Comparison of ENCODE assay signal across 18 cellular contexts in genomic region chr13:113129480-113129879, GRCh38. TPM values are rescaled to one million over a fixed set of nuclear protein-coding genes. Genes with fewer than 3 reads are reported as not detected.
DNase-seq lines count a peak whose midpoint lies in the region; ATAC-seq and TF ChIP-seq lines count a peak whose summit lies in the region.
"Had no signal": no experiment of that assay in that cellular context is flagged by ENCODE, and none has a peak within 500 bp of the region (broad histone marks: within the 10 kb centered on the region; RNA-seq: fewer than 3 reads in every experiment).

No MANE protein-coding gene starts in this region.

- peaks cover 0 to 10% (median 5%) of the 10 kb centered on the region in 9 donors for H3K4me1 ChIP-seq in heart right ventricle
- H3K4me1 ChIP-seq in neuronal stem cell (ENCODE audit: control insufficient read depth in 2 of 2, insufficient read depth in 1 of 2, low read depth in 1 of 2, low read length in 2 of 2), result no peaks in the 10 kb centered on the region
- H3K4me1 ChIP-seq: A549 had no signal

- peak overlapping the region in 8 of 10 donors; percentile 30 to 52 (median 44) for H3K4me3 ChIP-seq in heart right ventricle
- H3K4me3 ChIP-seq in neuronal stem cell (ENCODE audit: low read length in 2 of 2), result no peak overlapping the region
- H3K4me3 ChIP-seq: A549, neural progenitor cell had no signal

- H3K23ac ChIP-seq in neuronal stem cell (ENCODE audit: low read depth, low read length, poor library complexity), result no peak overlapping the region

- H3K27me3 Mint-ChIP-seq in activated naive CD8-positive, alpha-beta T cell, result peaks cover 7% of the 10 kb centered on the region
- peaks cover 37% of the 10 kb centered on the region for H3K27me3 Mint-ChIP-seq in activated naive CD8-positive, alpha-beta T cell treated with anti-CD3 and anti-CD28 coated beads for 36 hours

- H3K4me2 ChIP-seq in neuronal stem cell (ENCODE audit: insufficient read depth, low read length, poor library complexity, severe bottlenecking), result no peak overlapping the region
- H3K4me2 ChIP-seq: A549, KMS-11, neural progenitor cell had no signal

- no peaks in the 10 kb centered on the region for H3K36me3 Mint-ChIP-seq in activated naive CD8-positive, alpha-beta T cell
- peaks cover 1% of the 10 kb centered on the region for H3K36me3 Mint-ChIP-seq in activated naive CD8-positive, alpha-beta T cell treated with anti-CD3 and anti-CD28 coated beads for 36 hours
- H3K36me3 Mint-ChIP-seq: CD4-positive, CD25-positive, alpha-beta regulatory T cell; memory B cell; neural progenitor cell had no signal

- no peak overlapping the region for H3K9ac ChIP-seq in neuronal stem cell (ENCODE audit: low read depth, low read length, poor library complexity)
- H3K9ac ChIP-seq: KMS-11, neural progenitor cell had no signal

- DNase-seq in activated naive CD8-positive, alpha-beta T cell treated with anti-CD3 and anti-CD28 coated beads for 36 hours, result no peak
- DNase-seq in heart right ventricle (no peak), neuronal stem cell (ENCODE audit: low spot score) (no peak), LoVo (ENCODE audit: low spot score) (no peak), AG08396 (ENCODE audit: low spot score) (no peak)
- DNase-seq: NCI-H1417 treated with DMSO at 0.1 percent for 48 hours, NCI-H2227 treated with DMSO at 0.1 percent for 48 hours had no signal

- peak overlapping the region; percentile 36 for H3K4me3 Mint-ChIP-seq in activated naive CD8-positive, alpha-beta T cell
- no peak overlapping the region for H3K4me3 Mint-ChIP-seq in activated naive CD8-positive, alpha-beta T cell treated with anti-CD3 and anti-CD28 coated beads for 36 hours
- H3K4me3 Mint-ChIP-seq: memory B cell, neural progenitor cell had no signal

- H3K27ac ChIP-seq in heart right ventricle, result no peak overlapping the region
- no peak overlapping the region for H3K27ac ChIP-seq in neuronal stem cell (replicated peaks; ENCODE audit: low read length)
- H3K27ac ChIP-seq: A549, HL-60, KMS-11, neural progenitor cell, upper lobe of left lung had no signal

- no peak overlapping the region for H3K14ac ChIP-seq in neuronal stem cell (ENCODE audit: low read length)

- H3K27me3 ChIP-seq in heart right ventricle, result peaks cover 0 to 22% (median 4%) of the 10 kb centered on the region in 7 donors
- H3K27me3 ChIP-seq in neuronal stem cell (ENCODE audit: control insufficient read depth in 3 of 3, insufficient read depth in 3 of 3, low read depth in 1 of 3, low read length in 3 of 3), result peaks cover 0 to 6% (median 0%) of the 10 kb centered on the region in 3 experiments
- H3K27me3 ChIP-seq: neural progenitor cell had no signal

- 62 to 68% methylated on average over 23 to 27 of the region's 27 CpGs for WGBS in heart right ventricle, 2 donors
- WGBS in neuronal stem cell (ENCODE audit: extremely low coverage in 2 of 2, insufficient read length in 2 of 2, insufficient replicate concordance in 1 of 2), 2 donors, result no CpG with 5 or more reads among the region's 27 CpGs

- no peak overlapping the region for H2BK12ac ChIP-seq in neuronal stem cell (ENCODE audit: low read length)

- no peaks in the 10 kb centered on the region for H3K79me1 ChIP-seq in neuronal stem cell (ENCODE audit: low read depth, low read length)

- H3K9me3 ChIP-seq in heart right ventricle, result no peaks in the 10 kb centered on the region
- no peaks in the 10 kb centered on the region for H3K9me3 ChIP-seq in neuronal stem cell (replicated peaks in 1 of 2; ENCODE audit: control insufficient read depth in 2 of 2, insufficient read depth in 1 of 2, low read depth in 1 of 2, low read length in 2 of 2)
- H3K9me3 ChIP-seq: A549, upper lobe of left lung had no signal

- no peak overlapping the region for H4K91ac ChIP-seq in neuronal stem cell (ENCODE audit: low read depth, low read length, poor library complexity)

- peak in 6 of 8 donors; percentile 14 to 50 (median 33) for ATAC-seq in heart right ventricle
- no peak for ATAC-seq in GM19452 (IDR thresholded peaks at IDR 0.05; ENCODE audit: unreplicated experiment)
- ATAC-seq in GM18873 (IDR thresholded peaks at IDR 0.05; ENCODE audit: low FRiP score, unreplicated experiment), result no peak
- ATAC-seq: A549 had no signal

- no peak for TF ChIP-seq CTCF in heart right ventricle (IDR thresholded peaks at IDR 0.05)

- H3K4ac ChIP-seq in neuronal stem cell (ENCODE audit: low read length), result no peak overlapping the region

- H2BK120ac ChIP-seq in neuronal stem cell (ENCODE audit: low read depth, low read length), result no peak overlapping the region

- H3K18ac ChIP-seq in neuronal stem cell (ENCODE audit: low read length), result peak overlapping the region; percentile 20

- H3K36me3 ChIP-seq in heart right ventricle (no peaks in the 10 kb centered on the region), neuronal stem cell (replicated peaks in 1 of 2; ENCODE audit: control insufficient read depth in 2 of 2, insufficient read depth in 2 of 2, low read length in 2 of 2) (no peaks in the 10 kb centered on the region)
- H3K36me3 ChIP-seq: neural progenitor cell, upper lobe of left lung had no signal

- no peaks in the 10 kb centered on the region for H3K9me3 Mint-ChIP-seq in activated naive CD8-positive, alpha-beta T cell (ENCODE audit: low read depth)
- H3K9me3 Mint-ChIP-seq in activated naive CD8-positive, alpha-beta T cell treated with anti-CD3 and anti-CD28 coated beads for 36 hours, result peaks cover 3% of the 10 kb centered on the region
- H3K9me3 Mint-ChIP-seq: memory B cell, neural progenitor cell had no signal

- intact Hi-C loops in heart right ventricle (cut with DNase I), result no loop called here

- H2BK5ac ChIP-seq in neuronal stem cell (ENCODE audit: low read length), result no peak overlapping the region

- H2AK5ac ChIP-seq in neuronal stem cell (ENCODE audit: low read depth, low read length), result peak overlapping the region; percentile 61

- peak overlapping the region; percentile 31 for H2BK15ac ChIP-seq in neuronal stem cell (ENCODE audit: low read length)

- no peak overlapping the region for H4K8ac ChIP-seq in neuronal stem cell (ENCODE audit: low read depth, low read length)

- no peaks in the 10 kb centered on the region for H3K4me1 Mint-ChIP-seq in activated naive CD8-positive, alpha-beta T cell (ENCODE audit: low read depth)
- no peaks in the 10 kb centered on the region for H3K4me1 Mint-ChIP-seq in activated naive CD8-positive, alpha-beta T cell treated with anti-CD3 and anti-CD28 coated beads for 36 hours
- H3K4me1 Mint-ChIP-seq: memory B cell, neural progenitor cell had no signal

- no peak overlapping the region for H2AFZ ChIP-seq in neuronal stem cell (ENCODE audit: low read length)
- H2AFZ ChIP-seq: neural progenitor cell had no signal

- no peak overlapping the region for H3K27ac Mint-ChIP-seq in activated naive CD8-positive, alpha-beta T cell
- H3K27ac Mint-ChIP-seq in activated naive CD8-positive, alpha-beta T cell treated with anti-CD3 and anti-CD28 coated beads for 36 hours, result no peak overlapping the region
- H3K27ac Mint-ChIP-seq: CD4-positive, CD25-positive, alpha-beta regulatory T cell; memory B cell; neural progenitor cell had no signal

RNA-seq across cellular contexts. Expression of gene F10, which starts 6.9 kb away (rescaled TPM):
- not detected for total RNA-seq in activated naive CD8-positive, alpha-beta T cell treated with anti-CD3 and anti-CD28 coated beads for 36 hours
- 10 to 100 TPM in 2 of 10 donors, 1 to 10 TPM in 8; 1.7 to 12.4 (median 6.3) TPM for total RNA-seq in heart right ventricle
- polyA plus RNA-seq in heart right ventricle, result 10 to 100 TPM in 1 of 2 donors, 1 to 10 TPM in 1; 4.6 to 15.1 TPM
- polyA plus RNA-seq in neuronal stem cell (2013, experiment 1 of 2), result 3.9 TPM
- polyA plus RNA-seq in neuronal stem cell (2013, experiment 2 of 2), result 3.2 TPM
- total RNA-seq: CD4-positive, CD25-positive, alpha-beta regulatory T cell; RPMI7951 had no signal

RNA-seq across cellular contexts. Expression of gene F7, which starts 23.9 kb away (rescaled TPM):
- total RNA-seq in activated naive CD8-positive, alpha-beta T cell treated with anti-CD3 and anti-CD28 coated beads for 36 hours, result under 1 TPM; 0.49 to 0.94 TPM
- total RNA-seq in heart right ventricle, result under 1 TPM in 3 of 10 donors, not detected in 7; 0.20 to 0.45 (median 0.31) TPM
- under 1 TPM; 0.04 to 0.07 TPM for polyA plus RNA-seq in heart right ventricle
- 0.68 TPM for polyA plus RNA-seq in neuronal stem cell (2013, experiment 1 of 2)
- 0.62 TPM for polyA plus RNA-seq in neuronal stem cell (2013, experiment 2 of 2)
- total RNA-seq: CD4-positive, CD25-positive, alpha-beta regulatory T cell; RPMI7951 had no signal
- polyA plus RNA-seq: CD4-positive, CD25-positive, alpha-beta regulatory T cell had no signal

RNA-seq across cellular contexts. Expression of gene PROZ, which starts 29.0 kb away (rescaled TPM):
- total RNA-seq in activated naive CD8-positive, alpha-beta T cell treated with anti-CD3 and anti-CD28 coated beads for 36 hours, result under 1 TPM in 1 of 2 experiments, not detected in 1; 0.14 TPM
- total RNA-seq in heart right ventricle, result under 1 TPM in 1 of 10 donors, not detected in 9; 0.20 TPM
- polyA plus RNA-seq in heart right ventricle, result under 1 TPM in 1 of 2 donors, not detected in 1; 0.03 TPM
- 0.13 TPM for polyA plus RNA-seq in neuronal stem cell (2013, experiment 1 of 2)
- 0.06 TPM for polyA plus RNA-seq in neuronal stem cell (2013, experiment 2 of 2)
- total RNA-seq: CD4-positive, CD25-positive, alpha-beta regulatory T cell; RPMI7951; upper lobe of left lung had no signal
- polyA plus RNA-seq: A549 had no signal

Comparison
In these comparisons a context has a peak if more than half of its experiments do, and no peak if none do; other contexts are left out.
1. ATAC-seq: peak in heart right ventricle (6 of 8); none in GM19452 (single experiment) and GM18873 (single experiment).
2. H3K4me3 ChIP-seq: peak in heart right ventricle (8 of 10); none in neuronal stem cell (0 of 2).